In genomic region chr14:24365600-24366374, GRCh38 we compare ENCODE assay signal across 1 cellular context.
TF ChIP-seq lines count a peak whose summit lies in the region.

No MANE protein-coding gene starts in this region.

TF ChIP-seq in HEK293, 187 proteins besides CTCF, POLR2A, EP300 and RAD21 (continued from another document):
- TF ChIP-seq PRDM4 (tag by site-specific recombination; IDR thresholded peaks at IDR 0.05) (0 out of 2 replicates have a peak, but pooled peaks have one; percentile 42), ZNF785 (tag by site-specific recombination; IDR thresholded peaks at IDR 0.05) (peak; percentile 23; the same call in 1 of the 2 replicates), KLF16 (tag by site-specific recombination; IDR thresholded peaks at IDR 0.05) (peak; percentile 35; the same call in 1 of the 2 replicates), TRIM28 (IDR thresholded peaks at IDR 0.05; ENCODE audit: borderline replicate concordance, low read length) (0 out of 2 replicates have a peak, but pooled peaks have one; percentile 40), ZNF416 (tag by site-specific recombination; IDR thresholded peaks at IDR 0.05) (no peak), WT1 (tag by site-specific recombination; IDR thresholded peaks at IDR 0.05) (no peak), ZXDB (tag by site-specific recombination; IDR thresholded peaks at IDR 0.05) (0 out of 2 replicates have a peak, but pooled peaks have one; percentile 29), BCL6B (tag by site-specific recombination; IDR thresholded peaks at IDR 0.05) (no peak), ZBTB1 (tag by site-specific recombination; IDR thresholded peaks at IDR 0.05) (no peak)
